1 cellular context compared by ENCODE assay signal in the genomic region with DNA sequence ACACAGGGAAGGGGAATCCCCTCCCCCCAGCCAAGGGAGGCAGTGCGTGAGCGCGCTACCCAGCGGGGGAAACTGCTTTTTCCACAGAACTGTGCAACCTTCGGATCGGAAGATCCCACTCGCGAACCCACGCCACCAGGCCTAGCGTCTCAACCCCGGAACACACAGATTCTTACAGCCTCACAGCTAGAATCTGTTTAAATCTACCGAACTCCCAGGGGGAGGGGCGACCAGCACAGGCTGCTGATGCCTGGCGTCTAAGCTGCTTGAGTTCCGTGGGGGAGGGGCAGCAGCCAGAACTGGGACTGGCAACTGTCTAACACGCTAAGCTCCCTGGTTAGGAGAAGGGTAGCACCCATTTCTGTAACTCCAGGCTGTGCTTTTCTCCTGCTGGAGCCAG.
A peak's percentile ranks its signal among the peaks of the same experiment; 100 is the strongest.
TF ChIP-seq lines count a peak whose summit lies in the region.

No MANE protein-coding gene starts in this region.

TF ChIP-seq in WTC11, 78 proteins besides CTCF, POLR2A, EP300 and RAD21:
- TF ChIP-seq, protein P1, sequence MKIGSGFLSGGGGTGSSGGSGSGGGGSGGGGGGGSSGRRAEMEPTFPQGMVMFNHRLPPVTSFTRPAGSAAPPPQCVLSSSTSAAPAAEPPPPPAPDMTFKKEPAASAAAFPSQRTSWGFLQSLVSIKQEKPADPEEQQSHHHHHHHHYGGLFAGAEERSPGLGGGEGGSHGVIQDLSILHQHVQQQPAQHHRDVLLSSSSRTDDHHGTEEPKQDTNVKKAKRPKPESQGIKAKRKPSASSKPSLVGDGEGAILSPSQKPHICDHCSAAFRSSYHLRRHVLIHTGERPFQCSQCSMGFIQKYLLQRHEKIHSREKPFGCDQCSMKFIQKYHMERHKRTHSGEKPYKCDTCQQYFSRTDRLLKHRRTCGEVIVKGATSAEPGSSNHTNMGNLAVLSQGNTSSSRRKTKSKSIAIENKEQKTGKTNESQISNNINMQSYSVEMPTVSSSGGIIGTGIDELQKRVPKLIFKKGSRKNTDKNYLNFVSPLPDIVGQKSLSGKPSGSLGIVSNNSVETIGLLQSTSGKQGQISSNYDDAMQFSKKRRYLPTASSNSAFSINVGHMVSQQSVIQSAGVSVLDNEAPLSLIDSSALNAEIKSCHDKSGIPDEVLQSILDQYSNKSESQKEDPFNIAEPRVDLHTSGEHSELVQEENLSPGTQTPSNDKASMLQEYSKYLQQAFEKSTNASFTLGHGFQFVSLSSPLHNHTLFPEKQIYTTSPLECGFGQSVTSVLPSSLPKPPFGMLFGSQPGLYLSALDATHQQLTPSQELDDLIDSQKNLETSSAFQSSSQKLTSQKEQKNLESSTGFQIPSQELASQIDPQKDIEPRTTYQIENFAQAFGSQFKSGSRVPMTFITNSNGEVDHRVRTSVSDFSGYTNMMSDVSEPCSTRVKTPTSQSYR (CRISPR knock-in tag; IDR thresholded peaks at IDR 0.05): peak; percentile 88
- no peak for TF ChIP-seq NFATC4 (CRISPR knock-in tag; IDR thresholded peaks at IDR 0.05)
